12 cellular contexts compared by ENCODE assay signal in the genomic region with DNA sequence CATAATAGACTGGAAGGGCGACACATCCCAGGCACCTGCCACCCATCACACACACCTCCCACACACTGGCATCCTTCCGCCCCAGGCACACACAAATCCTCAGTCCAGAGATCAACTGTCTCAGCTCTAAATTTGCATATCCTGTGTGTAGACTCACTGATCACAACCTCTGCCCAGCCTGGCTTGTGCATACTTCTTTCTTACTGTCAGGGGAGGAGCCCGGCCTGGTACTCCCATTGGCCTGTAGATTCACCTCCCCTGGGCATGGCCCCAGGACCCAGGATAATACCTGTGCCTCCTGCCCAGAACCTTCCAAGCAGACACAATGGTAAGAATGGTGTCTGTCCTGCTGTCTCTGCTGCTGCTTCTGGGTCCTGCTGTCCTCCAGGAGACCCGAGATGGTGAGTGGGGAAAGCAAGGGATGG. TPM values are rescaled to one million over a fixed set of nuclear protein-coding genes. Genes with fewer than 3 reads are reported as not detected.
DNase-seq lines count a peak whose midpoint lies in the region; ATAC-seq, FAIRE-seq and TF ChIP-seq lines count a peak whose summit lies in the region.
"Not testable (repeated sequence)": the region's sequence is repeated elsewhere in the genome, so short reads cannot be mapped to it uniquely, and the experiment has no call there.
"Had no signal": no experiment of that assay in that cellular context is flagged by ENCODE, and none has a peak within 500 bp of the region (broad histone marks: within the 10 kb centered on the region; RNA-seq: fewer than 3 reads in every experiment).

No MANE protein-coding gene starts in this region.

- RAD21 ChIA-PET in GM12878 (lab: Charles Lee; ENCODE audit: unreplicated experiment), result interaction anchor here (0.8 to 2.0 kb wide), 3 partner anchors 10 to 151 kb away, joined by 3 to 14 read pairs (median 4); no protein-coding TSS in a partner anchor

- not testable (repeated sequence) for H3K36me3 ChIP-seq in GM12878 (ENCODE audit: control insufficient read depth in 2 of 2, insufficient read depth in 2 of 2, low read length in 1 of 2)
- H3K36me3 ChIP-seq in liver (ENCODE audit: control insufficient read depth in 4 of 4, insufficient read depth in 3 of 4, low read depth in 1 of 4, low read length in 3 of 4), result peaks cover 2 to 12% (median 3%) of the 10 kb centered on the region in 4 donors

- FAIRE-seq in GM12878 (lab: Jason Lieb, UNC), result not testable (repeated sequence)

- TF ChIP-seq EP300 in GM12878 (IDR thresholded peaks at IDR 0.05; ENCODE audit: borderline replicate concordance in 1 of 2, control insufficient read depth in 1 of 2, low read depth in 2 of 2, low read length in 2 of 2), result not testable (repeated sequence)

- not testable (repeated sequence) for H3K4me3 Mint-ChIP-seq in CD4-positive, alpha-beta T cell; WTC11

- not testable (repeated sequence) for H3K4me1 Mint-ChIP-seq in CD4-positive, alpha-beta T cell (ENCODE audit: low read depth)
- H3K4me1 Mint-ChIP-seq in WTC11, result peaks cover 18% of the 10 kb centered on the region

- DNase-seq in CD4-positive, alpha-beta T cell; WTC11 (ENCODE audit: low spot score); GM12878 (ENCODE audit: low read depth, low spot score); sciatic nerve (ENCODE audit: low spot score): not testable (repeated sequence)
- peak; percentile 41 for DNase-seq in NCI-H226

- H2AFZ ChIP-seq in GM12878 (ENCODE audit: control insufficient read depth, low read depth, low read length), result not testable (repeated sequence)

- WGBS in GM12878 (ENCODE audit: insufficient coverage, insufficient replicate concordance, low lambda C conversion rate, missing lambda C conversion rate), result 10% methylated on average over 3 of the region's 4 CpGs
- 36% methylated on average over 4 of the region's 4 CpGs for WGBS in liver

- CTCF ChIA-PET in CD4-positive, alpha-beta T cell (lab: Charles Lee), result interaction anchor here (0.7 to 1.1 kb wide), 4 partner anchors 64 to 152 kb away, joined by 3 read pairs; no protein-coding TSS in a partner anchor
- CTCF ChIA-PET in WTC11 (lab: Charles Lee) (interaction anchor here (0.7 to 3.4 kb wide), 21 partner anchors 11 to 349 kb away, joined by 3 to 70 read pairs (median 4); partner anchors contain the start of genes GJC3 and TRIM4), GM12878 (lab: Yijun Ruan, JAX) (interaction anchor here (0.8 to 7.3 kb wide), 13 partner anchors 10 to 150 kb away, joined by 3 to 66 read pairs (median 5); partner anchors contain the start of gene ZSCAN21)

- in situ Hi-C loops in GM12878 (cut with MboI), result loop anchor here (5.0 kb wide), 1 partner anchor 1307 kb away; no protein-coding TSS in a partner anchor

- TF ChIP-seq RAD21 in GM12878 (IDR thresholded peaks at IDR 0.05; ENCODE audit: insufficient read depth, low read depth, low read length), result not testable (repeated sequence)
- peak in 1 of 2 donors; percentile 4 for TF ChIP-seq RAD21 in liver (IDR thresholded peaks at IDR 0.05)

- not testable (repeated sequence) for H3K27me3 Mint-ChIP-seq in CD4-positive, alpha-beta T cell
- H3K27me3 Mint-ChIP-seq in WTC11 (ENCODE audit: low read depth), result peaks cover 17% of the 10 kb centered on the region

- H3K4me2 ChIP-seq in GM12878 (ENCODE audit: control insufficient read depth, insufficient read depth), result not testable (repeated sequence)

- H3K79me2 ChIP-seq in GM12878 (ENCODE audit: control insufficient read depth, insufficient read depth, low read length), result not testable (repeated sequence)

- not testable (repeated sequence) for H3K36me3 Mint-ChIP-seq in CD4-positive, alpha-beta T cell (ENCODE audit: low read depth); WTC11

- not testable (repeated sequence) for H3K4me3 ChIP-seq in GM12878
- peak overlapping the region; percentile 41 to 85 (median 64) for H3K4me3 ChIP-seq in liver (ENCODE audit: low read depth in 1 of 3, low read length in 3 of 3)

- intact Hi-C loops in CD4-positive, alpha-beta T cell (cut with DNase I, micrococcal nuclease), result loop anchor here in 1 of 2 experiments (5.0 to 10.0 kb wide), 2 partner anchors 546 to 1307 kb away; partner anchors contain the start of genes CPSF4 and PTCD1
- intact Hi-C loops in GM12878 (cut with micrococcal nuclease; ENCODE audit: unreplicated experiment); sciatic nerve (cut with DNase I): not testable (repeated sequence)

- not testable (repeated sequence) for H3K27me3 ChIP-seq in CD4-positive, alpha-beta T cell (ENCODE audit: control insufficient read depth, insufficient read depth, low read length); GM12878 (replicated peaks in 1 of 2; ENCODE audit: control insufficient read depth in 2 of 2, insufficient read depth in 2 of 2, low read length in 1 of 2); liver (ENCODE audit: control insufficient read depth in 4 of 4, insufficient read depth in 4 of 4, low read length in 3 of 4)

- SMC1A ChIA-PET in GM12878 (lab: Charles Lee; ENCODE audit: uncharacterized antibody, unreplicated experiment), result interaction anchor here (0.7 to 1.4 kb wide), 4 partner anchors 9 to 158 kb away, joined by 3 to 6 read pairs (median 4); partner anchors contain the start of gene TRIM4

- BruUV-seq in GM12878 (replicated peaks; lab: Mats Ljungman, UMichigan), result not testable (repeated sequence)

- not testable (repeated sequence) for H3K27ac ChIP-seq in CD4-positive, alpha-beta T cell (ENCODE audit: low read depth, low read length); GM12878 (ENCODE audit: control insufficient read depth, insufficient read depth)
- H3K27ac ChIP-seq in liver (ENCODE audit: low read depth in 1 of 2, low read length in 2 of 2), result peak overlapping the region; percentile 82 to 94

- H3K9me3 ChIP-seq in CD4-positive, alpha-beta T cell (ENCODE audit: control insufficient read depth, low read length); GM12878 (replicated peaks; ENCODE audit: control insufficient read depth, insufficient read depth, low read length); liver (ENCODE audit: control insufficient read depth in 4 of 4, low read length in 3 of 4): not testable (repeated sequence)

- H3K9me3 Mint-ChIP-seq in CD4-positive, alpha-beta T cell; WTC11: not testable (repeated sequence)

- TF ChIP-seq CTCF in CD4-positive, alpha-beta T cell (IDR thresholded peaks at IDR 0.05); WTC11 (IDR thresholded peaks at IDR 0.05); GM12878 (IDR thresholded peaks at IDR 0.05 in 2 of 3, conservative IDR thresholded peaks at IDR 0.05 in 1 of 3; ENCODE audit: control insufficient read depth in 2 of 3, extremely low read depth in 1 of 3, insufficient read depth in 1 of 3, low read depth in 3 of 3, low read length in 3 of 3); liver (IDR thresholded peaks at IDR 0.05; ENCODE audit: low read depth, low read length, missing input control): not testable (repeated sequence)

- H4K20me1 ChIP-seq in GM12878 (ENCODE audit: control insufficient read depth, insufficient read depth), result not testable (repeated sequence)

- POLR2A ChIA-PET in CD4-positive, alpha-beta T cell (lab: Charles Lee); GM12878 (lab: Charles Lee): not testable (repeated sequence)
- POLR2A ChIA-PET in WTC11 (lab: Charles Lee), result interaction anchor here (1.1 kb wide), 1 partner anchor 31 kb away, joined by 3 read pairs; no protein-coding TSS in a partner anchor

- not testable (repeated sequence) for TF ChIP-seq POLR2A in GM12878 (IDR thresholded peaks at IDR 0.05; ENCODE audit: low read depth, low read length)

- not testable (repeated sequence) for H3K9ac ChIP-seq in GM12878 (ENCODE audit: control insufficient read depth, insufficient read depth, low read length)
- peak overlapping the region; percentile 53 to 90 for H3K9ac ChIP-seq in liver (ENCODE audit: low read depth in 1 of 2, low read length in 2 of 2)

- peak; percentile 72 for ATAC-seq in CD4-positive, alpha-beta T cell (ENCODE audit: poor library complexity)
- ATAC-seq in GM18907 (IDR thresholded peaks at IDR 0.05; ENCODE audit: unreplicated experiment) (peak; percentile 65), HG02678 (IDR thresholded peaks at IDR 0.05; ENCODE audit: unreplicated experiment) (peak; percentile 77), WTC11 (peak; percentile 69), GM12878 (peak; percentile 75), sciatic nerve (peak; percentile 11)

- not testable (repeated sequence) for H3K27ac Mint-ChIP-seq in CD4-positive, alpha-beta T cell; WTC11

- H3K4me1 ChIP-seq in GM12878 (ENCODE audit: control insufficient read depth, insufficient read depth, low read length), result not testable (repeated sequence)
- H3K4me1 ChIP-seq in liver (ENCODE audit: control insufficient read depth in 4 of 4, insufficient read depth in 4 of 4, low read length in 3 of 4), result peaks cover 6 to 51% (median 27%) of the 10 kb centered on the region in 4 donors

RNA-seq across cellular contexts. Expression of gene AZGP1, which starts 4.6 kb away (rescaled TPM):
- not detected for total RNA-seq in CD4-positive, alpha-beta T cell
- total RNA-seq in WTC11 (2021) (1.6 to 2.7 TPM (median 1.8 TPM) in 3 replicates), GM12878 (2014; rRNA removed) (0.28 and 0.54 TPM in 2 replicates), GM12878 (2014; rRNA removed; fragmentation: Illumina TruSeq; extraction: Trizol) (0.18 and 0.46 TPM in 2 replicates), GM12878 (2021) (0.64 and 1.1 TPM in 2 replicates), liver (100 to 1,000 TPM in 1 of 2 donors, 10 to 100 TPM in 1; 99.5 to 952 TPM), sciatic nerve (120 TPM)
- not detected in 2 replicates for total RNA-seq in GM12878 (2013; cell fraction: nucleolus; rRNA removed)
- 0.47 TPM for polyA plus RNA-seq in GM12878 (2011; ENCODE audit: low read depth)
- polyA plus RNA-seq in GM12878 (2011; rRNA removed) (not detected in 2 replicates), GM12878 (2014; fragmentation: Illumina TruSeq; extraction: Trizol) (0.29 and 0.40 TPM in 2 replicates), GM12878 (2014; fragmentation: Nextera tagmentation; extraction: Ambion mirVana) (not detected), GM12878 (2014; rRNA removed) (0.25 and 0.44 TPM in 2 replicates), GM12878 (2016; fragmentation: Nextera tagmentation; extraction: Ambion mirVana) (not detected), liver (1,000 to 10,000 TPM; 1,348 to 2,721 TPM)
- 0.08 and 0.13 TPM in 2 replicates for polyA plus RNA-seq in GM12878 (2011; cell fraction: cytosol; rRNA removed)
- not detected in 2 replicates for polyA plus RNA-seq in GM12878 (2011; cell fraction: nucleus; rRNA removed)
- not detected in 2 replicates for polyA plus RNA-seq in GM12878 (2012)
- not detected in 2 replicates for polyA minus RNA-seq in GM12878 (2011; rRNA and poly(A)+ RNA removed)
- not detected in 2 replicates for polyA minus RNA-seq in GM12878 (2011; cell fraction: cytosol; rRNA and poly(A)+ RNA removed)
- polyA minus RNA-seq in GM12878 (2011; cell fraction: nucleus; rRNA and poly(A)+ RNA removed), result not detected in 2 replicates
- total RNA-seq: CD4-positive, alpha-beta memory T cell; IMR-90; LHCN-M2; SJSA1 had no signal
- polyA plus RNA-seq: CD4-positive, alpha-beta memory T cell; IMR-90 had no signal

RNA-seq across cellular contexts. Expression of gene ZKSCAN1, which starts 34.9 kb away (rescaled TPM):
- total RNA-seq in CD4-positive, alpha-beta T cell, result 10 to 100 TPM; 42.3 to 45.0 TPM
- total RNA-seq in WTC11 (2021), result 46.6 to 51.8 TPM (median 47.6 TPM) in 3 replicates
- 72.1 and 77.3 TPM in 2 replicates for total RNA-seq in GM12878 (2013; cell fraction: nucleolus; rRNA removed)
- 12.5 and 12.7 TPM in 2 replicates for total RNA-seq in GM12878 (2014; rRNA removed)
- 20.9 and 21.2 TPM in 2 replicates for total RNA-seq in GM12878 (2014; rRNA removed; fragmentation: Illumina TruSeq; extraction: Trizol)
- total RNA-seq in GM12878 (2021), result 34.4 and 35.8 TPM in 2 replicates
- polyA plus RNA-seq in GM12878 (2011; ENCODE audit: low read depth), result 12.7 TPM
- polyA plus RNA-seq in GM12878 (2011; rRNA removed), result 26.0 and 29.7 TPM in 2 replicates
- 16.6 and 16.7 TPM in 2 replicates for polyA plus RNA-seq in GM12878 (2011; cell fraction: cytosol; rRNA removed)
- polyA plus RNA-seq in GM12878 (2011; cell fraction: nucleus; rRNA removed), result 14.7 and 15.5 TPM in 2 replicates
- 17.6 TPM in 2 replicates for polyA plus RNA-seq in GM12878 (2012)
- polyA plus RNA-seq in GM12878 (2014; fragmentation: Illumina TruSeq; extraction: Trizol), result 17.8 and 19.3 TPM in 2 replicates
- polyA plus RNA-seq in GM12878 (2014; fragmentation: Nextera tagmentation; extraction: Ambion mirVana), result 1 to 10 TPM; 3.2 to 4.6 TPM
- polyA plus RNA-seq in GM12878 (2014; rRNA removed), result 12.8 and 13.9 TPM in 2 replicates
- polyA plus RNA-seq in GM12878 (2016; fragmentation: Nextera tagmentation; extraction: Ambion mirVana), result 10 to 100 TPM; 18.3 to 19.3 TPM
- polyA minus RNA-seq in GM12878 (2011; rRNA and poly(A)+ RNA removed), result 57.9 and 77.9 TPM in 2 replicates
- 11.0 and 16.0 TPM in 2 replicates for polyA minus RNA-seq in GM12878 (2011; cell fraction: cytosol; rRNA and poly(A)+ RNA removed)
- polyA minus RNA-seq in GM12878 (2011; cell fraction: nucleus; rRNA and poly(A)+ RNA removed), result 10.2 and 14.8 TPM in 2 replicates
- 100 to 1,000 TPM in 1 of 2 donors, 10 to 100 TPM in 1; 20.5 to 117 TPM for total RNA-seq in liver
- polyA plus RNA-seq in liver, result 10 to 100 TPM; 11.8 to 39.7 TPM
- 96.9 TPM for total RNA-seq in sciatic nerve

RNA-seq across cellular contexts. Expression of gene GJC3, which starts 51.0 kb away (rescaled TPM):
- total RNA-seq in CD4-positive, alpha-beta T cell, result under 1 TPM; 0.25 to 0.36 TPM
- total RNA-seq in WTC11 (2021), result 2.9 to 3.7 TPM (median 3.4 TPM) in 3 replicates
- not detected in 2 replicates for total RNA-seq in GM12878 (2013; cell fraction: nucleolus; rRNA removed)
- not detected in 2 replicates for total RNA-seq in GM12878 (2014; rRNA removed)
- total RNA-seq in GM12878 (2014; rRNA removed; fragmentation: Illumina TruSeq; extraction: Trizol), result 0.18 TPM in 1 of 2 replicates, not detected in the other
- not detected in 2 replicates for total RNA-seq in GM12878 (2021)
- not detected for polyA plus RNA-seq in GM12878 (2011; ENCODE audit: low read depth)
- not detected in 2 replicates for polyA plus RNA-seq in GM12878 (2011; rRNA removed)
- not detected in 2 replicates for polyA plus RNA-seq in GM12878 (2011; cell fraction: cytosol; rRNA removed)
- not detected in 2 replicates for polyA plus RNA-seq in GM12878 (2011; cell fraction: nucleus; rRNA removed)
- 0.20 and 0.28 TPM in 2 replicates for polyA plus RNA-seq in GM12878 (2012)
- polyA plus RNA-seq in GM12878 (2014; fragmentation: Illumina TruSeq; extraction: Trizol), result 0.06 TPM in 1 of 2 replicates, not detected in the other
- not detected for polyA plus RNA-seq in GM12878 (2014; fragmentation: Nextera tagmentation; extraction: Ambion mirVana)
- polyA plus RNA-seq in GM12878 (2014; rRNA removed), result 0.06 and 0.20 TPM in 2 replicates
- under 1 TPM in 1 of 2 experiments, not detected in 1; 0.11 TPM for polyA plus RNA-seq in GM12878 (2016; fragmentation: Nextera tagmentation; extraction: Ambion mirVana)
- not detected in 2 replicates for polyA minus RNA-seq in GM12878 (2011; rRNA and poly(A)+ RNA removed)
- not detected in 2 replicates for polyA minus RNA-seq in GM12878 (2011; cell fraction: cytosol; rRNA and poly(A)+ RNA removed)
- not detected in 2 replicates for polyA minus RNA-seq in GM12878 (2011; cell fraction: nucleus; rRNA and poly(A)+ RNA removed)
- total RNA-seq in liver, result under 1 TPM; 0.08 to 0.09 TPM
- polyA plus RNA-seq in liver, result 1 to 10 TPM in 1 of 2 donors, under 1 TPM in 1; 0.20 to 1.3 TPM
- total RNA-seq in sciatic nerve, result 31.7 TPM
- total RNA-seq: IMR-90, LHCN-M2, SJSA1 had no signal
- polyA plus RNA-seq: IMR-90 had no signal

Comparison
In these comparisons a context has a peak if more than half of its experiments do, and no peak if none do; other contexts are left out.
1. ATAC-seq: peak in every context shown above with its lines; median percentile 77 in HG02678; 75 in GM12878; 72 in CD4-positive, alpha-beta T cell; 69 in WTC11; 65 in GM18907; 11 in sciatic nerve.
2. RNA of gene AZGP1, which starts 4.6 kb away (total RNA-seq): 99.5 to 952 TPM in liver and 120 TPM in sciatic nerve (single experiment); 1.6 to 2.7 TPM in WTC11, 0.18 to 1.1 TPM in GM12878 and not detected in CD4-positive, alpha-beta T cell; every median in the first group is over 10 times any median in the second.